1 cellular context compared by ENCODE assay signal in the genomic region with DNA sequence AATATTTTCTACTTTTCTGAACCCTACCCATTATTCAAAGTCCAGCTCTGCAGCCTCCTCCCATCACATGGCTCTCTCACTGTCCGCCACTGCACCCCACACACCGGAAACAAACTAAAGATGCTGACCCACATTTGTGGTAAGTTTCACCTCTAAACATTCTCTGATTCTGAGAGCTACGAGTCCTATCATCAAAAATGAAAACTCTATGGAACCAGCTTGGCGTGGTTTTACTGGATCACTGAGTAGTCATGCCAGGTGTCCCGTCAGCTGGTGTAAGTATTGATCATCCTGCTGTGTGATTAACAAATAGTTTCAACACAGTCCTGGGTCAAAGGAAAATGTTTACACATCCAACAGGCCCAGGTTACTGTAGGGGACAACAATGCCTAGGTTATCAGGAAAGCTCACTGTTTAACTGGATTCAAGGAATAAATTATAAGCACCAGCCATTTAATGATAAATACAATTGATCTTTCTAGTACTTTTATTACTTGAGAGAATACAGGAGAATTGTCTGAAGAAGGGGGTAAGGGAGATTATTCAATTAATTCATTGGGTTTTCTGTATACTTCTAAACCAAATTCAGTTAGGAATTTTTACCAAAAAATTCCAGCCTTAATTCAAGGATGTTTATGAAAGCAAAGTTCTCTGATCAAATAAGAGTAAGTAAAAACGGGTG.
A peak's percentile ranks its signal among the peaks of the same experiment; 100 is the strongest.
TF ChIP-seq lines count a peak whose summit lies in the region.

No MANE protein-coding gene starts in this region.

TF ChIP-seq in HepG2, 621 proteins besides CTCF, POLR2A, EP300 and RAD21 (continued from another document and continues in another):
- TF ChIP-seq, protein P1, sequence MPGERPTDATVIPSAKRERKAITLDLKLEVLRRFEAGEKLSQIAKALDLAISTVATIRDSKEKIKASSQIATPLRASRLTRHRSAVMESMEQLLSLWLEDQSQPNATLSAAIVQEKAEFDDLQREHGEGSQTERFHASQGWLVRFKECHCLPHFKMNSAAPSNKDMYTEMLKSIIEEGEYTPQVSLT (CRISPR knock-in tag; IDR thresholded peaks at IDR 0.05; ENCODE audit: borderline replicate concordance, low read depth): no peak
- TF ChIP-seq, protein P2, sequence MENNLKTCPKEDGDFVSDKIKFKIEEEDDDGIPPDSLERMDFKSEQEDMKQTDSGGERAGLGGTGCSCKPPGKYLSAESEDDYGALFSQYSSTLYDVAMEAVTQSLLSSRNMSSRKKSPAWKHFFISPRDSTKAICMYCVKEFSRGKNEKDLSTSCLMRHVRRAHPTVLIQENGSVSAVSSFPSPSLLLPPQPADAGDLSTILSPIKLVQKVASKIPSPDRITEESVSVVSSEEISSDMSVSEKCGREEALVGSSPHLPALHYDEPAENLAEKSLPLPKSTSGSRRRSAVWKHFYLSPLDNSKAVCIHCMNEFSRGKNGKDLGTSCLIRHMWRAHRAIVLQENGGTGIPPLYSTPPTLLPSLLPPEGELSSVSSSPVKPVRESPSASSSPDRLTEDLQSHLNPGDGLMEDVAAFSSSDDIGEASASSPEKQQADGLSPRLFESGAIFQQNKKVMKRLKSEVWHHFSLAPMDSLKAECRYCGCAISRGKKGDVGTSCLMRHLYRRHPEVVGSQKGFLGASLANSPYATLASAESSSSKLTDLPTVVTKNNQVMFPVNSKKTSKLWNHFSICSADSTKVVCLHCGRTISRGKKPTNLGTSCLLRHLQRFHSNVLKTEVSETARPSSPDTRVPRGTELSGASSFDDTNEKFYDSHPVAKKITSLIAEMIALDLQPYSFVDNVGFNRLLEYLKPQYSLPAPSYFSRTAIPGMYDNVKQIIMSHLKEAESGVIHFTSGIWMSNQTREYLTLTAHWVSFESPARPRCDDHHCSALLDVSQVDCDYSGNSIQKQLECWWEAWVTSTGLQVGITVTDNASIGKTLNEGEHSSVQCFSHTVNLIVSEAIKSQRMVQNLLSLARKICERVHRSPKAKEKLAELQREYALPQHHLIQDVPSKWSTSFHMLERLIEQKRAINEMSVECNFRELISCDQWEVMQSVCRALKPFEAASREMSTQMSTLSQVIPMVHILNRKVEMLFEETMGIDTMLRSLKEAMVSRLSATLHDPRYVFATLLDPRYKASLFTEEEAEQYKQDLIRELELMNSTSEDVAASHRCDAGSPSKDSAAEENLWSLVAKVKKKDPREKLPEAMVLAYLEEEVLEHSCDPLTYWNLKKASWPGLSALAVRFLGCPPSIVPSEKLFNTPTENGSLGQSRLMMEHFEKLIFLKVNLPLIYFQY (CRISPR knock-in tag; IDR thresholded peaks at IDR 0.05; ENCODE audit: borderline replicate concordance): peak; percentile 95
- no peak for TF ChIP-seq SMAD9 (CRISPR knock-in tag; IDR thresholded peaks at IDR 0.05)
- TF ChIP-seq FOXA3 (CRISPR knock-in tag; IDR thresholded peaks at IDR 0.05): peak; percentile 95
- TF ChIP-seq PITX1 (CRISPR knock-in tag; IDR thresholded peaks at IDR 0.05): peak; percentile 90
- TF ChIP-seq, protein P3, sequence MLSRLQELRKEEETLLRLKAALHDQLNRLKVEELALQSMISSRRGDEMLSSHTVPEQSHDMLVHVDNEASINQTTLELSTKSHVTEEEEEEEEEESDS (CRISPR knock-in tag; IDR thresholded peaks at IDR 0.05; ENCODE audit: borderline replicate concordance): no peak; the same call in 1 of the 2 replicates
- no peak for TF ChIP-seq ZNF10 (CRISPR knock-in tag; IDR thresholded peaks at IDR 0.05; ENCODE audit: borderline replicate concordance, low read depth)
- no peak for TF ChIP-seq MAZ (IDR thresholded peaks at IDR 0.05; ENCODE audit: borderline replicate concordance, low read depth, low read length)
- no peak for TF ChIP-seq MAZ (CRISPR knock-in tag; IDR thresholded peaks at IDR 0.05; ENCODE audit: low read depth)
- TF ChIP-seq, protein P4, sequence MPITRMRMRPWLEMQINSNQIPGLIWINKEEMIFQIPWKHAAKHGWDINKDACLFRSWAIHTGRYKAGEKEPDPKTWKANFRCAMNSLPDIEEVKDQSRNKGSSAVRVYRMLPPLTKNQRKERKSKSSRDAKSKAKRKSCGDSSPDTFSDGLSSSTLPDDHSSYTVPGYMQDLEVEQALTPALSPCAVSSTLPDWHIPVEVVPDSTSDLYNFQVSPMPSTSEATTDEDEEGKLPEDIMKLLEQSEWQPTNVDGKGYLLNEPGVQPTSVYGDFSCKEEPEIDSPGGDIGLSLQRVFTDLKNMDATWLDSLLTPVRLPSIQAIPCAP (CRISPR knock-in tag; IDR thresholded peaks at IDR 0.05; ENCODE audit: low read depth): no peak
- peak; percentile 93 for TF ChIP-seq TBX2 (CRISPR knock-in tag; IDR thresholded peaks at IDR 0.05; ENCODE audit: borderline replicate concordance)
- no peak for TF ChIP-seq CREB1 (IDR thresholded peaks at IDR 0.05)
- peak; percentile 70 for TF ChIP-seq CREB1 (CRISPR knock-in tag; IDR thresholded peaks at IDR 0.05)
- TF ChIP-seq SSRP1 (CRISPR knock-in tag; IDR thresholded peaks at IDR 0.05): 0 out of 2 replicates have a peak, but pooled peaks have one; percentile 17
- peak; percentile 94 for TF ChIP-seq CEBPG (CRISPR knock-in tag; IDR thresholded peaks at IDR 0.05)
- peak; percentile 20 for TF ChIP-seq ZNF781 (CRISPR knock-in tag; IDR thresholded peaks at IDR 0.05; ENCODE audit: borderline replicate concordance, not compliant biosample characterization)
- TF ChIP-seq ZNF101 (CRISPR knock-in tag; IDR thresholded peaks at IDR 0.05; ENCODE audit: borderline replicate concordance, low read depth): no peak
- 0 out of 2 replicates have a peak, but pooled peaks have one; percentile 53 for TF ChIP-seq ZNF431 (CRISPR knock-in tag; IDR thresholded peaks at IDR 0.05; ENCODE audit: borderline replicate concordance, low read depth)
- TF ChIP-seq, protein P5, sequence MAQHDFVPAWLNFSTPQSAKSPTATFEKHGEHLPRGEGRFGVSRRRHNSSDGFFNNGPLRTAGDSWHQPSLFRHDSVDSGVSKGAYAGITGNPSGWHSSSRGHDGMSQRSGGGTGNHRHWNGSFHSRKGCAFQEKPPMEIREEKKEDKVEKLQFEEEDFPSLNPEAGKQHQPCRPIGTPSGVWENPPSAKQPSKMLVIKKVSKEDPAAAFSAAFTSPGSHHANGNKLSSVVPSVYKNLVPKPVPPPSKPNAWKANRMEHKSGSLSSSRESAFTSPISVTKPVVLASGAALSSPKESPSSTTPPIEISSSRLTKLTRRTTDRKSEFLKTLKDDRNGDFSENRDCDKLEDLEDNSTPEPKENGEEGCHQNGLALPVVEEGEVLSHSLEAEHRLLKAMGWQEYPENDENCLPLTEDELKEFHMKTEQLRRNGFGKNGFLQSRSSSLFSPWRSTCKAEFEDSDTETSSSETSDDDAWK (CRISPR knock-in tag; IDR thresholded peaks at IDR 0.05): no peak
- TF ChIP-seq, protein P6, sequence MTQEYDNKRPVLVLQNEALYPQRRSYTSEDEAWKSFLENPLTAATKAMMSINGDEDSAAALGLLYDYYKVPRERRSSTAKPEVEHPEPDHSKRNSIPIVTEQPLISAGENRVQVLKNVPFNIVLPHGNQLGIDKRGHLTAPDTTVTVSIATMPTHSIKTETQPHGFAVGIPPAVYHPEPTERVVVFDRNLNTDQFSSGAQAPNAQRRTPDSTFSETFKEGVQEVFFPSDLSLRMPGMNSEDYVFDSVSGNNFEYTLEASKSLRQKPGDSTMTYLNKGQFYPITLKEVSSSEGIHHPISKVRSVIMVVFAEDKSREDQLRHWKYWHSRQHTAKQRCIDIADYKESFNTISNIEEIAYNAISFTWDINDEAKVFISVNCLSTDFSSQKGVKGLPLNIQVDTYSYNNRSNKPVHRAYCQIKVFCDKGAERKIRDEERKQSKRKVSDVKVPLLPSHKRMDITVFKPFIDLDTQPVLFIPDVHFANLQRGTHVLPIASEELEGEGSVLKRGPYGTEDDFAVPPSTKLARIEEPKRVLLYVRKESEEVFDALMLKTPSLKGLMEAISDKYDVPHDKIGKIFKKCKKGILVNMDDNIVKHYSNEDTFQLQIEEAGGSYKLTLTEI (CRISPR knock-in tag; conservative IDR thresholded peaks at IDR 0.05): no peak
- TF ChIP-seq U2AF2 (IDR thresholded peaks at IDR 0.05; ENCODE audit: low read depth, low read length): no peak
- 0 out of 2 replicates have a peak, but pooled peaks have one; percentile 57 for TF ChIP-seq ZFP90 (CRISPR knock-in tag; IDR thresholded peaks at IDR 0.05; ENCODE audit: borderline replicate concordance)
- TF ChIP-seq DNMT3B (CRISPR knock-in tag; conservative IDR thresholded peaks at IDR 0.05): no peak
- TF ChIP-seq PRPF4 (IDR thresholded peaks at IDR 0.05; ENCODE audit: low read depth, low read length, poor library complexity, severe bottlenecking): no peak
- peak; percentile 73 for TF ChIP-seq YEATS4 (CRISPR knock-in tag; IDR thresholded peaks at IDR 0.05; ENCODE audit: borderline replicate concordance)
- TF ChIP-seq TOE1 (CRISPR knock-in tag; IDR thresholded peaks at IDR 0.05): no peak
- peak; percentile 76; the same call in 1 of the 2 replicates for TF ChIP-seq MED13 (CRISPR knock-in tag; IDR thresholded peaks at IDR 0.05)
- TF ChIP-seq FIP1L1 (IDR thresholded peaks at IDR 0.05; ENCODE audit: borderline replicate concordance, insufficient read depth, low read depth, low read length): no peak
- TF ChIP-seq TAF1 (CRISPR knock-in tag; IDR thresholded peaks at IDR 0.05): no peak
- peak; percentile 98 for TF ChIP-seq ZNF670 (CRISPR knock-in tag; IDR thresholded peaks at IDR 0.05; ENCODE audit: borderline replicate concordance)
- TF ChIP-seq SIX1 (CRISPR knock-in tag; IDR thresholded peaks at IDR 0.05; ENCODE audit: borderline replicate concordance): peak; percentile 71
- no peak for TF ChIP-seq PAWR (CRISPR knock-in tag; IDR thresholded peaks at IDR 0.05; ENCODE audit: borderline replicate concordance)
- TF ChIP-seq, protein P7, sequence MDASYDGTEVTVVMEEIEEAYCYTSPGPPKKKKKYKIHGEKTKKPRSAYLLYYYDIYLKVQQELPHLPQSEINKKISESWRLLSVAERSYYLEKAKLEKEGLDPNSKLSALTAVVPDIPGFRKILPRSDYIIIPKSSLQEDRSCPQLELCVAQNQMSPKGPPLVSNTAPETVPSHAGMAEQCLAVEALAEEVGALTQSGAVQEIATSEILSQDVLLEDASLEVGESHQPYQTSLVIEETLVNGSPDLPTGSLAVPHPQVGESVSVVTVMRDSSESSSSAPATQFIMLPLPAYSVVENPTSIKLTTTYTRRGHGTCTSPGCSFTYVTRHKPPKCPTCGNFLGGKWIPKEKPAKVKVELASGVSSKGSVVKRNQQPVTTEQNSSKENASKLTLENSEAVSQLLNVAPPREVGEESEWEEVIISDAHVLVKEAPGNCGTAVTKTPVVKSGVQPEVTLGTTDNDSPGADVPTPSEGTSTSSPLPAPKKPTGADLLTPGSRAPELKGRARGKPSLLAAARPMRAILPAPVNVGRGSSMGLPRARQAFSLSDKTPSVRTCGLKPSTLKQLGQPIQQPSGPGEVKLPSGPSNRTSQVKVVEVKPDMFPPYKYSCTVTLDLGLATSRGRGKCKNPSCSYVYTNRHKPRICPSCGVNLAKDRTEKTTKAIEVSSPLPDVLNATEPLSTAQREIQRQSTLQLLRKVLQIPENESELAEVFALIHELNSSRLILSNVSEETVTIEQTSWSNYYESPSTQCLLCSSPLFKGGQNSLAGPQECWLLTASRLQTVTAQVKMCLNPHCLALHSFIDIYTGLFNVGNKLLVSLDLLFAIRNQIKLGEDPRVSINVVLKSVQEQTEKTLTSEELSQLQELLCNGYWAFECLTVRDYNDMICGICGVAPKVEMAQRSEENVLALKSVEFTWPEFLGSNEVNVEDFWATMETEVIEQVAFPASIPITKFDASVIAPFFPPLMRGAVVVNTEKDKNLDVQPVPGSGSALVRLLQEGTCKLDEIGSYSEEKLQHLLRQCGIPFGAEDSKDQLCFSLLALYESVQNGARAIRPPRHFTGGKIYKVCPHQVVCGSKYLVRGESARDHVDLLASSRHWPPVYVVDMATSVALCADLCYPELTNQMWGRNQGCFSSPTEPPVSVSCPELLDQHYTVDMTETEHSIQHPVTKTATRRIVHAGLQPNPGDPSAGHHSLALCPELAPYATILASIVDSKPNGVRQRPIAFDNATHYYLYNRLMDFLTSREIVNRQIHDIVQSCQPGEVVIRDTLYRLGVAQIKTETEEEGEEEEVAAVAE (CRISPR knock-in tag; IDR thresholded peaks at IDR 0.05; ENCODE audit: borderline replicate concordance): peak; percentile 88; the same call in 1 of the 2 replicates
- no peak for TF ChIP-seq ATF7 (IDR thresholded peaks at IDR 0.05)
- peak; percentile 38; the same call in 1 of the 2 replicates for TF ChIP-seq ATF7 (CRISPR knock-in tag; IDR thresholded peaks at IDR 0.05)
- no peak for TF ChIP-seq PRMT3 (CRISPR knock-in tag; IDR thresholded peaks at IDR 0.05; ENCODE audit: borderline replicate concordance, low read depth)
- no peak for TF ChIP-seq HES4 (CRISPR knock-in tag; IDR thresholded peaks at IDR 0.05; ENCODE audit: borderline replicate concordance)
- TF ChIP-seq AGO1 (IDR thresholded peaks at IDR 0.05; ENCODE audit: low read depth, low read length, poor library complexity, severe bottlenecking): no peak
- TF ChIP-seq, protein P8, sequence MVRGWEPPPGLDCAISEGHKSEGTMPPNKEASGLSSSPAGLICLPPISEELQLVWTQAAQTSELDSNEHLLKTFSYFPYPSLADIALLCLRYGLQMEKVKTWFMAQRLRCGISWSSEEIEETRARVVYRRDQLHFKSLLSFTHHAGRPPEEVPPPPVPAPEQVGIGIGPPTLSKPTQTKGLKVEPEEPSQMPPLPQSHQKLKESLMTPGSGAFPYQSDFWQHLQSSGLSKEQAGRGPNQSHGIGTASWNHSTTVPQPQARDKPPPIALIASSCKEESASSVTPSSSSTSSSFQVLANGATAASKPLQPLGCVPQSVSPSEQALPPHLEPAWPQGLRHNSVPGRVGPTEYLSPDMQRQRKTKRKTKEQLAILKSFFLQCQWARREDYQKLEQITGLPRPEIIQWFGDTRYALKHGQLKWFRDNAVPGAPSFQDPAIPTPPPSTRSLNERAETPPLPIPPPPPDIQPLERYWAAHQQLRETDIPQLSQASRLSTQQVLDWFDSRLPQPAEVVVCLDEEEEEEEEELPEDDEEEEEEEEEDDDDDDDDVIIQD (CRISPR knock-in tag; IDR thresholded peaks at IDR 0.05; ENCODE audit: low read depth): peak; percentile 13; the same call in 1 of the 2 replicates
- no peak for TF ChIP-seq MTA3 (CRISPR knock-in tag; IDR thresholded peaks at IDR 0.05)
- TF ChIP-seq EZH2 (conservative IDR thresholded peaks at IDR 0.05; ENCODE audit: low read depth, low read length): no peak
- TF ChIP-seq HOXA3 (CRISPR knock-in tag; IDR thresholded peaks at IDR 0.05): peak; percentile 88
- no peak for TF ChIP-seq NFRKB (IDR thresholded peaks at IDR 0.05)
- TF ChIP-seq, protein P9, sequence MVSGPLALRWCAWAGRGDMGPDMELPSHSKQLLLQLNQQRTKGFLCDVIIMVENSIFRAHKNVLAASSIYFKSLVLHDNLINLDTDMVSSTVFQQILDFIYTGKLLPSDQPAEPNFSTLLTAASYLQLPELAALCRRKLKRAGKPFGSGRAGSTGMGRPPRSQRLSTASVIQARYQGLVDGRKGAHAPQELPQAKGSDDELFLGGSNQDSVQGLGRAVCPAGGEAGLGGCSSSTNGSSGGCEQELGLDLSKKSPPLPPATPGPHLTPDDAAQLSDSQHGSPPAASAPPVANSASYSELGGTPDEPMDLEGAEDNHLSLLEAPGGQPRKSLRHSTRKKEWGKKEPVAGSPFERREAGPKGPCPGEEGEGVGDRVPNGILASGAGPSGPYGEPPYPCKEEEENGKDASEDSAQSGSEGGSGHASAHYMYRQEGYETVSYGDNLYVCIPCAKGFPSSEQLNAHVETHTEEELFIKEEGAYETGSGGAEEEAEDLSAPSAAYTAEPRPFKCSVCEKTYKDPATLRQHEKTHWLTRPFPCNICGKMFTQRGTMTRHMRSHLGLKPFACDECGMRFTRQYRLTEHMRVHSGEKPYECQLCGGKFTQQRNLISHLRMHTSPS (CRISPR knock-in tag; IDR thresholded peaks at IDR 0.05; ENCODE audit: low read depth): 0 out of 2 replicates have a peak, but pooled peaks have one; percentile 29
- no peak for TF ChIP-seq SP4 (CRISPR knock-in tag; IDR thresholded peaks at IDR 0.05)
- TF ChIP-seq SMAD1 (CRISPR knock-in tag; IDR thresholded peaks at IDR 0.05; ENCODE audit: borderline replicate concordance, low read depth): no peak
- no peak for TF ChIP-seq REXO4 (CRISPR knock-in tag; IDR thresholded peaks at IDR 0.05; ENCODE audit: borderline replicate concordance)
- TF ChIP-seq TBX3 (IDR thresholded peaks at IDR 0.05; ENCODE audit: borderline replicate concordance): peak; percentile 90
